20 cellular contexts compared by ENCODE assay signal in genomic region chr4:26468977-26469376, GRCh38. TPM values are rescaled to one million over a fixed set of nuclear protein-coding genes. Genes with fewer than 3 reads are reported as not detected.
DNase-seq lines count a peak whose midpoint lies in the region; ATAC-seq and TF ChIP-seq lines count a peak whose summit lies in the region.
"Had no signal": no experiment of that assay in that cellular context is flagged by ENCODE, and none has a peak within 500 bp of the region (broad histone marks: within the 10 kb centered on the region; RNA-seq: fewer than 3 reads in every experiment).

No MANE protein-coding gene starts in this region.

- peaks cover 13% of the 10 kb centered on the region for H3K27me3 Mint-ChIP-seq in activated naive CD4-positive, alpha-beta T cell treated with anti-CD3 and anti-CD28 coated beads, Interleukin-2, amount 10 ng/mL, durations not matched to agents 7 days and 5 days
- H3K27me3 Mint-ChIP-seq in type B pancreatic cell, result peaks cover 21% of the 10 kb centered on the region

- H3K27ac Mint-ChIP-seq in activated naive CD4-positive, alpha-beta T cell treated with anti-CD3 and anti-CD28 coated beads, Interleukin-2, amount 10 ng/mL, durations not matched to agents 7 days and 5 days, result peak overlapping the region; percentile 35
- no peak overlapping the region for H3K27ac Mint-ChIP-seq in activated naive CD4-positive, alpha-beta T cell treated with anti-CD3 and anti-CD28 coated beads, Interleukin-2, amount 50 U/mL, for 72 hours
- no peak overlapping the region for H3K27ac Mint-ChIP-seq in type B pancreatic cell
- H3K27ac Mint-ChIP-seq: CD8-positive, alpha-beta T cell had no signal

- no peaks in the 10 kb centered on the region for H3K36me3 ChIP-seq in BE2C
- H3K36me3 ChIP-seq: BLaER1 treated with 17β-estradiol and CSF1 and Interleukin-3, amounts not matched to agents 10 nM and 100 nM; HAP-1 had no signal

- no peaks in the 10 kb centered on the region for H3K4me1 ChIP-seq in BE2C
- H3K4me1 ChIP-seq: BLaER1 treated with 17β-estradiol and CSF1 and Interleukin-3, amounts not matched to agents 10 nM and 100 nM; HAP-1 had no signal

- H3K4me1 Mint-ChIP-seq in activated naive CD4-positive, alpha-beta T cell treated with anti-CD3 and anti-CD28 coated beads, Interleukin-2, amount 10 ng/mL, durations not matched to agents 7 days and 5 days, result no peaks in the 10 kb centered on the region
- no peaks in the 10 kb centered on the region for H3K4me1 Mint-ChIP-seq in type B pancreatic cell (ENCODE audit: unreplicated experiment)

- H3K4me3 ChIP-seq in BE2C (ENCODE audit: low read depth, low read length), result no peak overlapping the region
- H3K4me3 ChIP-seq: BLaER1 treated with 17β-estradiol and CSF1 and Interleukin-3, amounts not matched to agents 10 nM and 100 nM; GM12878; HAP-1 had no signal

- no peaks in the 10 kb centered on the region for H3K27me3 ChIP-seq in BE2C
- H3K27me3 ChIP-seq: BLaER1 treated with 17β-estradiol and CSF1 and Interleukin-3, amounts not matched to agents 10 nM and 100 nM had no signal

- no peak for DNase-seq in activated naive CD4-positive, alpha-beta T cell treated with anti-CD3 and anti-CD28 coated beads, Interleukin-2, amount 10 ng/mL, durations not matched to agents 7 days and 5 days
- DNase-seq in activated naive CD4-positive, alpha-beta T cell treated with anti-CD3 and anti-CD28 coated beads, Interleukin-2, amount 50 U/mL, for 72 hours (ENCODE audit: low spot score in 2 of 2), result no peak
- DNase-seq in islet precursor cell (peak; percentile 7), type B pancreatic cell (ENCODE audit: extremely low spot score, unreplicated experiment) (peak; percentile 20), amniotic stem cell (lab: John Stamatoyannopoulos, UW) (no peak), BE2C (no peak), medulla oblongata (ENCODE audit: extremely low spot score) (no peak)
- DNase-seq: 8988T; CD8-positive, alpha-beta T cell; DMS 273 treated with DMSO at 0.1 percent for 48 hours; DMS53; DND-41; EL had no signal

- no peak overlapping the region for H3K4me3 Mint-ChIP-seq in activated naive CD4-positive, alpha-beta T cell treated with anti-CD3 and anti-CD28 coated beads, Interleukin-2, amount 10 ng/mL, durations not matched to agents 7 days and 5 days
- no peak overlapping the region for H3K4me3 Mint-ChIP-seq in type B pancreatic cell
- H3K4me3 Mint-ChIP-seq: CD8-positive, alpha-beta T cell had no signal

- ATAC-seq in activated naive CD4-positive, alpha-beta T cell treated with anti-CD3 and anti-CD28 coated beads, Interleukin-2, amount 50 U/mL, for 72 hours, result no peak
- ATAC-seq: CD8-positive, alpha-beta T cell; GM12878 had no signal

- TF ChIP-seq CTCF in type B pancreatic cell (conservative IDR thresholded peaks at IDR 0.05) (no peak), BE2C (IDR thresholded peaks at IDR 0.05; ENCODE audit: low read depth, low read length) (no peak)

- no peaks in the 10 kb centered on the region for H3K9me3 ChIP-seq in BE2C
- H3K9me3 ChIP-seq: HAP-1 had no signal

- no peaks in the 10 kb centered on the region for H3K9me3 Mint-ChIP-seq in activated naive CD4-positive, alpha-beta T cell treated with anti-CD3 and anti-CD28 coated beads, Interleukin-2, amount 10 ng/mL, durations not matched to agents 7 days and 5 days
- peaks cover 0 to 3% of the 10 kb centered on the region in 2 donors for H3K9me3 Mint-ChIP-seq in activated naive CD4-positive, alpha-beta T cell treated with anti-CD3 and anti-CD28 coated beads, Interleukin-2, amount 50 U/mL, for 72 hours
- no peaks in the 10 kb centered on the region for H3K9me3 Mint-ChIP-seq in type B pancreatic cell

- no peaks in the 10 kb centered on the region for H3K36me3 Mint-ChIP-seq in activated naive CD4-positive, alpha-beta T cell treated with anti-CD3 and anti-CD28 coated beads, Interleukin-2, amount 10 ng/mL, durations not matched to agents 7 days and 5 days
- no peaks in the 10 kb centered on the region for H3K36me3 Mint-ChIP-seq in activated naive CD4-positive, alpha-beta T cell treated with anti-CD3 and anti-CD28 coated beads, Interleukin-2, amount 50 U/mL, for 72 hours
- no peaks in the 10 kb centered on the region for H3K36me3 Mint-ChIP-seq in type B pancreatic cell
- H3K36me3 Mint-ChIP-seq: CD8-positive, alpha-beta T cell had no signal

- CTCF ChIA-PET in activated naive CD4-positive, alpha-beta T cell treated with anti-CD3 and anti-CD28 coated beads, Interleukin-2, amount 10 ng/mL, durations not matched to agents 7 days and 5 days (lab: Charles Lee), result no interaction called here

RNA-seq across cellular contexts. Expression of gene CCKAR, which starts 21.3 kb away (rescaled TPM):
- total RNA-seq in activated naive CD4-positive, alpha-beta T cell treated with anti-CD3 and anti-CD28 coated beads, Interleukin-2, amount 50 U/mL, for 72 hours, result not detected
- total RNA-seq in type B pancreatic cell (ENCODE audit: low replicate concordance), result 4.3 and 13.7 TPM in 2 replicates
- polyA plus RNA-seq in BE2C (2012; ENCODE audit: insufficient read depth, insufficient read length, low read depth), result not detected
- total RNA-seq: A673; CD8-positive, alpha-beta T cell; G401; GM12878; H4; HT1080 had no signal
- polyA plus RNA-seq: GM12878 had no signal

Comparison
In these comparisons a context has a peak if more than half of its experiments do, and no peak if none do; other contexts are left out.
1. DNase-seq: peak in islet precursor cell (single experiment) and type B pancreatic cell (single experiment); none in activated naive CD4-positive, alpha-beta T cell treated with anti-CD3 and anti-CD28 coated beads, Interleukin-2, amount 10 ng/mL, durations not matched to agents 7 days and 5 days (single experiment), activated naive CD4-positive, alpha-beta T cell treated with anti-CD3 and anti-CD28 coated beads, Interleukin-2, amount 50 U/mL, for 72 hours (0 of 2), amniotic stem cell (single experiment), BE2C (single experiment) and medulla oblongata (single experiment).